ENCODE assay signal across 13 cellular contexts in the genomic region with DNA sequence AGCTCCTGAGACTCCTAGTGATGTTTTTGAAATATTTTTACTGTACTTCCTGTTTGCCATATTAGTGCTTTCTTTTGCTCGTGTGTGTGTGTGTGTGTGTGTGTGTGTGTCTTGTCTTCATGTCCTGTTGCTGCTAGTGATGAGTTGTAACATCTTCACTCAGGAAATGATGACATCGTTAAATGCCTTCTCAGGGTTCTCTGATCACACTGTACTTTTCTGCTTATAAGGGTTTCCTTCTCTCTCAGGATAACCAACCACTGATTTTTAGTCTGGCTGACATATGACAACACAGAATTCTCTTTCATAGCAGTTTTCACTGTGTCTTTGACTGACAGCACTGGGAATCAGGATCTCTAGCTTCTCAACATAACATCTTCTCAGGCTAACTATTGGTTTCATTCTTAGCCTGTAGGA. TPM values are rescaled to one million over a fixed set of nuclear protein-coding genes. Genes with fewer than 3 reads are reported as not detected.
DNase-seq lines count a peak whose midpoint lies in the region; ATAC-seq, FAIRE-seq and TF ChIP-seq lines count a peak whose summit lies in the region.
"Had no signal": no experiment of that assay in that cellular context is flagged by ENCODE, and none has a peak within 500 bp of the region (broad histone marks: within the 10 kb centered on the region; RNA-seq: fewer than 3 reads in every experiment).

No MANE protein-coding gene starts in this region.

- in situ Hi-C loops in HepG2 (cut with HindIII; ENCODE audit: extremely low pct_ligation_motif_present, low pct_unique_long_range_greater_than_20kb) = no loop called here

- peaks cover 12 to 14% of the 10 kb centered on the region in 2 donors for H3K27me3 Mint-ChIP-seq in T-cell
- peaks cover 2% of the 10 kb centered on the region for H3K27me3 Mint-ChIP-seq in endothelial cell (ENCODE audit: unreplicated experiment)

- TF ChIP-seq POLR2A in HepG2 (IDR thresholded peaks at IDR 0.05; ENCODE audit: insufficient read depth in 1 of 2, low read depth in 2 of 2, low read length in 2 of 2) (no peak), right lobe of liver (IDR thresholded peaks at IDR 0.05) (no peak)

- H2AFZ ChIP-seq in HepG2 (ENCODE audit: low read length) = no peak overlapping the region

- intact Hi-C loops in HepG2 (cut with micrococcal nuclease; ENCODE audit: unreplicated experiment) = no loop called here
- intact Hi-C loops in right lobe of liver (cut with DNase I) = no loop called here

- 14% methylated on average over 2 of the region's 2 CpGs for WGBS in HepG2 (ENCODE audit: low lambda C conversion rate)
- WGBS in right lobe of liver (ENCODE audit: insufficient coverage, low coverage, low lambda C conversion rate, missing lambda C conversion rate) = 22% methylated on average over 2 of the region's 2 CpGs

- no peak for TF ChIP-seq EP300 in HepG2 (IDR thresholded peaks at IDR 0.05; ENCODE audit: low read depth in 2 of 2, low read length in 2 of 2)
- no peak for TF ChIP-seq EP300 in HepG2 (CRISPR knock-in tag; IDR thresholded peaks at IDR 0.05; ENCODE audit: borderline replicate concordance)

- ATAC-seq in HepG2 (no peak), right lobe of liver (no peak), HG02623 (IDR thresholded peaks at IDR 0.05; ENCODE audit: unreplicated experiment) (peak; percentile 48), T-cell (replicated peaks in 1 of 4) (peak; percentile 58 to 96 (median 82))

- H3K4me3 Mint-ChIP-seq in T-cell (peak overlapping the region in 1 of 3 donors; percentile 9), endothelial cell (ENCODE audit: unreplicated experiment) (no peak overlapping the region)

- H3K4me1 ChIP-seq in HepG2 (ENCODE audit: insufficient read depth, low read length) = no peaks in the 10 kb centered on the region
- no peaks in the 10 kb centered on the region for H3K4me1 ChIP-seq in right lobe of liver

- no peaks in the 10 kb centered on the region for H3K27me3 ChIP-seq in HepG2 (ENCODE audit: control insufficient read depth in 1 of 2, insufficient read depth in 2 of 2, low read length in 2 of 2)
- no peaks in the 10 kb centered on the region for H3K27me3 ChIP-seq in right lobe of liver

- H3K27ac ChIP-seq in HepG2 (ENCODE audit: extremely low read length, insufficient read depth, low read length) (no peak overlapping the region), right lobe of liver (no peak overlapping the region)
- H3K27ac ChIP-seq: cardiac muscle cell had no signal

- no peak overlapping the region for H3K4me2 ChIP-seq in HepG2 (ENCODE audit: low read depth, low read length)

- FAIRE-seq in HepG2 (lab: Jason Lieb, UNC) (no peak), D721Med (lab: Jason Lieb, UNC) (no peak)

- H3K9me3 ChIP-seq in HepG2 (ENCODE audit: low read length) = no peaks in the 10 kb centered on the region
- H3K9me3 ChIP-seq in right lobe of liver = no peaks in the 10 kb centered on the region

- H3K36me3 Mint-ChIP-seq in T-cell (no peaks in the 10 kb centered on the region), endothelial cell (ENCODE audit: low read depth, unreplicated experiment) (no peaks in the 10 kb centered on the region)

- no TSS peak for BruUV-seq in HepG2 (replicated peaks; lab: Mats Ljungman, UMichigan)

- no peak overlapping the region for H3K9ac ChIP-seq in HepG2 (ENCODE audit: insufficient read depth, low read depth, low read length)

- TF ChIP-seq RAD21 in HepG2 (CRISPR knock-in tag; IDR thresholded peaks at IDR 0.05) = no peak

- no peaks in the 10 kb centered on the region for H4K20me1 ChIP-seq in HepG2 (ENCODE audit: insufficient read depth, low read length)

- POLR2A ChIA-PET in HepG2 (lab: Yijun Ruan, JAX) (no interaction called here), T-cell (lab: Charles Lee) (no interaction called here)

- H3K4me3 ChIP-seq in HepG2 (replicated peaks in 1 of 3; ENCODE audit: insufficient read depth in 1 of 3, low read depth in 2 of 3, low read length in 3 of 3) = no peak overlapping the region
- H3K4me3 ChIP-seq in right lobe of liver = no peak overlapping the region
- H3K4me3 ChIP-seq: cardiac muscle cell had no signal

- peak overlapping the region in 1 of 2 donors; percentile 19 for H3K27ac Mint-ChIP-seq in T-cell
- no peak overlapping the region for H3K27ac Mint-ChIP-seq in endothelial cell (ENCODE audit: unreplicated experiment)

- H3K9me3 Mint-ChIP-seq in T-cell (no peaks in the 10 kb centered on the region), endothelial cell (ENCODE audit: unreplicated experiment) (no peaks in the 10 kb centered on the region)

- CTCF ChIA-PET in HepG2 (lab: Yijun Ruan, JAX; ENCODE audit: low intra/inter-chr PET ratio, low total read pairs) (no interaction called here), T-cell (lab: Charles Lee) (no interaction called here)

- no peaks in the 10 kb centered on the region for H3K79me2 ChIP-seq in HepG2 (ENCODE audit: insufficient read depth, low read length)

- H3K36me3 ChIP-seq in HepG2 (replicated peaks in 1 of 2; ENCODE audit: control insufficient read depth in 1 of 2, insufficient read depth in 2 of 2, low read length in 2 of 2) (no peaks in the 10 kb centered on the region), right lobe of liver (no peaks in the 10 kb centered on the region)
- H3K36me3 ChIP-seq: cardiac muscle cell had no signal

- H3K4me1 Mint-ChIP-seq in T-cell (peaks cover 9 to 11% (median 10%) of the 10 kb centered on the region in 3 donors), endothelial cell (ENCODE audit: unreplicated experiment) (no peaks in the 10 kb centered on the region)

- TF ChIP-seq CTCF in HepG2 (CRISPR knock-in tag; IDR thresholded peaks at IDR 0.05) = no peak
- TF ChIP-seq CTCF in right lobe of liver (IDR thresholded peaks at IDR 0.05) = no peak
- TF ChIP-seq CTCF in endothelial cell (IDR thresholded peaks at IDR 0.05; ENCODE audit: unreplicated experiment) = no peak
- TF ChIP-seq CTCF in D721Med (IDR thresholded peaks at IDR 0.05; ENCODE audit: insufficient read depth, missing control alignments) = no peak

- DNase-seq in HepG2 (ENCODE audit: low spot score) = no peak
- no peak for DNase-seq in right lobe of liver
- peak in 22 of 34 experiments; percentile 9 to 52 (median 26) for DNase-seq in T-cell
- DNase-seq in NCI-H345 treated with DMSO at 0.1 percent for 48 hours (lab: John Stamatoyannopoulos, UW; ENCODE audit: unreplicated experiment) = no peak
- DNase-seq in endothelial cell (ENCODE audit: low spot score) = no peak
- DNase-seq in D721Med (ENCODE audit: insufficient read length, low spot score) = no peak
- no peak for DNase-seq in AML-193 (lab: John Stamatoyannopoulos, UW)
- DNase-seq: NCI-H187 treated with DMSO at 0.1 percent for 48 hours, retina had no signal

TF ChIP-seq in HepG2, 621 proteins besides CTCF, POLR2A, EP300 and RAD21:
- TF ChIP-seq ATF7 (IDR thresholded peaks at IDR 0.05) = peak; percentile 47
- no peak for TF ChIP-seq ATF7 (CRISPR knock-in tag; IDR thresholded peaks at IDR 0.05)
- TF ChIP-seq ZKSCAN8 (CRISPR knock-in tag; IDR thresholded peaks at IDR 0.05; ENCODE audit: borderline replicate concordance) = no peak
- no peak for TF ChIP-seq PHB2 (IDR thresholded peaks at IDR 0.05; ENCODE audit: partially characterized antibody)

RNA-seq across cellular contexts. Expression of gene SV2C, which starts 16.1 kb away (rescaled TPM):
- not detected in 2 replicates for total RNA-seq in HepG2 (2016; rRNA removed; fragmentation: Illumina TruSeq; extraction: Trizol)
- total RNA-seq in HepG2 (2016; cell fraction: cytosol; rRNA removed; fragmentation: Illumina TruSeq; extraction: Trizol; ENCODE audit: low read depth) = not detected in 2 replicates
- not detected in 2 replicates for total RNA-seq in HepG2 (2016; cell fraction: insoluble cytoplasmic fraction; rRNA removed; fragmentation: Illumina TruSeq; extraction: Trizol)
- not detected in 2 replicates for total RNA-seq in HepG2 (2016; cell fraction: membrane; rRNA removed; fragmentation: Illumina TruSeq; extraction: Trizol)
- not detected in 2 replicates for total RNA-seq in HepG2 (2016; cell fraction: nucleus; rRNA removed; fragmentation: Illumina TruSeq; extraction: Trizol)
- not detected in 2 replicates for polyA plus RNA-seq in HepG2 (2011; rRNA removed)
- polyA plus RNA-seq in HepG2 (2011; cell fraction: cytosol; rRNA removed) = not detected in 2 replicates
- polyA plus RNA-seq in HepG2 (2011; cell fraction: nucleus; rRNA removed) = not detected in 2 replicates
- not detected in 2 replicates for polyA plus RNA-seq in HepG2 (2012)
- polyA plus RNA-seq in HepG2 (2016; cell fraction: cytosol; fragmentation: Illumina TruSeq; extraction: Trizol; ENCODE audit: low read depth) = not detected in 2 replicates
- not detected in 2 replicates for polyA plus RNA-seq in HepG2 (2016; cell fraction: insoluble cytoplasmic fraction; fragmentation: Illumina TruSeq; extraction: Trizol; ENCODE audit: low read depth)
- polyA plus RNA-seq in HepG2 (2016; cell fraction: membrane; fragmentation: Illumina TruSeq; extraction: Trizol; ENCODE audit: low read depth) = not detected in 2 replicates
- not detected in 2 replicates for polyA plus RNA-seq in HepG2 (2016; cell fraction: nucleus; fragmentation: Illumina TruSeq; extraction: Trizol; ENCODE audit: insufficient read depth, low read depth)
- polyA minus RNA-seq in HepG2 (2011; rRNA and poly(A)+ RNA removed; ENCODE audit: low replicate concordance) = not detected in 2 replicates
- polyA minus RNA-seq in HepG2 (2011; cell fraction: cytosol; rRNA and poly(A)+ RNA removed) = not detected in 2 replicates
- under 0.01 TPM in 1 of 2 replicates, not detected in the other for polyA minus RNA-seq in HepG2 (2011; cell fraction: nucleus; rRNA and poly(A)+ RNA removed)
- under 1 TPM in 4 of 6 experiments, not detected in 2; under 0.01 to 0.05 (median 0.01) TPM for total RNA-seq in right lobe of liver
- under 1 TPM in 3 of 5 donors, not detected in 2; 0.03 to 0.07 (median 0.03) TPM for total RNA-seq in T-cell
- 0.15 TPM for total RNA-seq in endothelial cell (ENCODE audit: unreplicated experiment)
- total RNA-seq: activated CD8-positive, alpha-beta memory T cell treated with anti-CD3 and anti-CD28 coated beads for 36 hours; fibroblast of villous mesenchyme had no signal

Comparison
In these comparisons a context has a peak if more than half of its experiments do, and no peak if none do; other contexts are left out.
1. ATAC-seq: peak in HG02623 (single experiment) and T-cell (4 of 4); none in HepG2 (single experiment) and right lobe of liver (0 of 4).
2. DNase-seq: peak in T-cell (22 of 34); none in HepG2 (single experiment), right lobe of liver (0 of 3), NCI-H345 treated with DMSO at 0.1 percent for 48 hours (single experiment), endothelial cell (single experiment), D721Med (single experiment) and AML-193 (0 of 2).